ENCODE assay signal across 12 cellular contexts in genomic region chr6:144449218-144449617, GRCh38.
DNase-seq lines count a peak whose midpoint lies in the region; ATAC-seq and TF ChIP-seq lines count a peak whose summit lies in the region.
"Had no signal": no experiment of that assay in that cellular context is flagged by ENCODE, and none has a peak within 500 bp of the region (broad histone marks: within the 10 kb centered on the region; RNA-seq: fewer than 3 reads in every experiment).

No MANE protein-coding gene starts in this region.

- peaks cover 15% of the 10 kb centered on the region for H3K36me3 Mint-ChIP-seq in activated CD4-positive, alpha-beta memory T cell treated with anti-CD3 and anti-CD28 coated beads for 36 hours
- H3K36me3 Mint-ChIP-seq in activated CD4-positive, alpha-beta memory T cell treated with anti-CD3 and anti-CD28 coated beads, Interleukin-2, amount 10 ng/mL, durations not matched to agents 7 days and 5 days (ENCODE audit: low read depth): peaks cover 66% of the 10 kb centered on the region
- peaks cover 36% of the 10 kb centered on the region for H3K36me3 Mint-ChIP-seq in progenitor cell of endocrine pancreas (ENCODE audit: insufficient read depth)

- peaks cover 2% of the 10 kb centered on the region for H3K4me1 Mint-ChIP-seq in activated CD4-positive, alpha-beta memory T cell treated with anti-CD3 and anti-CD28 coated beads for 36 hours (ENCODE audit: low read depth)
- H3K4me1 Mint-ChIP-seq in activated CD4-positive, alpha-beta memory T cell treated with anti-CD3 and anti-CD28 coated beads, Interleukin-2, amount 10 ng/mL, durations not matched to agents 7 days and 5 days: peaks cover 9% of the 10 kb centered on the region
- H3K4me1 Mint-ChIP-seq in stimulated activated naive CD8-positive, alpha-beta T cell treated with anti-CD3 and anti-CD28 coated beads, Interleukin-15, amount 100 ng/mL, for 72 hours: peaks cover 7% of the 10 kb centered on the region
- no peaks in the 10 kb centered on the region for H3K4me1 Mint-ChIP-seq in progenitor cell of endocrine pancreas (ENCODE audit: low read depth)

- intact Hi-C loops in activated CD4-positive, alpha-beta memory T cell treated with anti-CD3 and anti-CD28 coated beads for 36 hours (cut with micrococcal nuclease): no loop called here

- no peak for TF ChIP-seq CTCF in progenitor cell of endocrine pancreas (IDR thresholded peaks at IDR 0.05; ENCODE audit: unreplicated experiment)

- POLR2A ChIA-PET in activated CD4-positive, alpha-beta memory T cell treated with anti-CD3 and anti-CD28 coated beads for 36 hours (lab: Charles Lee): interaction anchor here (0.5 kb wide), 1 partner anchor 74 kb away, joined by 3 read pairs; no protein-coding TSS in a partner anchor
- POLR2A ChIA-PET in activated CD4-positive, alpha-beta memory T cell treated with anti-CD3 and anti-CD28 coated beads, Interleukin-2, amount 10 ng/mL, durations not matched to agents 7 days and 5 days (lab: Charles Lee): interaction anchor here (0.7 kb wide), 1 partner anchor 65 kb away, joined by 3 read pairs; no protein-coding TSS in a partner anchor

- H3K27ac Mint-ChIP-seq in activated CD4-positive, alpha-beta memory T cell treated with anti-CD3 and anti-CD28 coated beads for 36 hours: no peak overlapping the region
- no peak overlapping the region for H3K27ac Mint-ChIP-seq in activated CD4-positive, alpha-beta memory T cell treated with anti-CD3 and anti-CD28 coated beads, Interleukin-2, amount 10 ng/mL, durations not matched to agents 7 days and 5 days
- no peak overlapping the region for H3K27ac Mint-ChIP-seq in stimulated activated naive CD8-positive, alpha-beta T cell treated with anti-CD3 and anti-CD28 coated beads, Interleukin-15, amount 100 ng/mL, for 72 hours
- H3K27ac Mint-ChIP-seq in progenitor cell of endocrine pancreas: peak overlapping the region; percentile 73

- CTCF ChIA-PET in activated CD4-positive, alpha-beta memory T cell treated with anti-CD3 and anti-CD28 coated beads for 36 hours (lab: Charles Lee): interaction anchor here (0.7 kb wide), 1 partner anchor 166 kb away, joined by 3 read pairs; no protein-coding TSS in a partner anchor
- CTCF ChIA-PET in activated CD4-positive, alpha-beta memory T cell treated with anti-CD3 and anti-CD28 coated beads, Interleukin-2, amount 10 ng/mL, durations not matched to agents 7 days and 5 days (lab: Charles Lee): interaction anchor here (0.6 kb wide), 1 partner anchor 14 kb away, joined by 4 read pairs; no protein-coding TSS in a partner anchor

- no peaks in the 10 kb centered on the region for H3K9me3 Mint-ChIP-seq in activated CD4-positive, alpha-beta memory T cell treated with anti-CD3 and anti-CD28 coated beads for 36 hours
- no peaks in the 10 kb centered on the region for H3K9me3 Mint-ChIP-seq in activated CD4-positive, alpha-beta memory T cell treated with anti-CD3 and anti-CD28 coated beads, Interleukin-2, amount 10 ng/mL, durations not matched to agents 7 days and 5 days
- no peaks in the 10 kb centered on the region for H3K9me3 Mint-ChIP-seq in stimulated activated naive CD8-positive, alpha-beta T cell treated with anti-CD3 and anti-CD28 coated beads, Interleukin-15, amount 100 ng/mL, for 72 hours
- no peaks in the 10 kb centered on the region for H3K9me3 Mint-ChIP-seq in progenitor cell of endocrine pancreas (ENCODE audit: low read depth)
- H3K9me3 Mint-ChIP-seq: CD4-positive, CD25-positive, alpha-beta regulatory T cell had no signal

- no peaks in the 10 kb centered on the region for H3K27me3 Mint-ChIP-seq in activated CD4-positive, alpha-beta memory T cell treated with anti-CD3 and anti-CD28 coated beads for 36 hours
- H3K27me3 Mint-ChIP-seq in activated CD4-positive, alpha-beta memory T cell treated with anti-CD3 and anti-CD28 coated beads, Interleukin-2, amount 10 ng/mL, durations not matched to agents 7 days and 5 days: no peaks in the 10 kb centered on the region
- H3K27me3 Mint-ChIP-seq in stimulated activated naive CD8-positive, alpha-beta T cell treated with anti-CD3 and anti-CD28 coated beads, Interleukin-15, amount 100 ng/mL, for 72 hours: no peaks in the 10 kb centered on the region
- no peaks in the 10 kb centered on the region for H3K27me3 Mint-ChIP-seq in progenitor cell of endocrine pancreas
- H3K27me3 Mint-ChIP-seq: CD4-positive, CD25-positive, alpha-beta regulatory T cell had no signal

- ATAC-seq in stimulated activated naive CD8-positive, alpha-beta T cell treated with anti-CD3 and anti-CD28 coated beads, Interleukin-15, amount 100 ng/mL, for 72 hours: peak; percentile 54
- no peak for ATAC-seq in stimulated activated naive CD8-positive, alpha-beta T cell treated with anti-CD3 and anti-CD28 coated beads, Interleukin-15, Interleukin-2, amounts not matched to agents 100 U/mL and 50 U/mL, for 24 hours
- ATAC-seq: HepG2 had no signal

- DNase-seq in activated CD4-positive, alpha-beta memory T cell treated with anti-CD3 and anti-CD28 coated beads for 36 hours: peak; percentile 17
- no peak for DNase-seq in activated CD4-positive, alpha-beta memory T cell treated with anti-CD3 and anti-CD28 coated beads, Interleukin-2, amount 10 ng/mL, durations not matched to agents 7 days and 5 days
- DNase-seq in stimulated activated naive CD8-positive, alpha-beta T cell treated with anti-CD3 and anti-CD28 coated beads, Interleukin-15, amount 100 ng/mL, for 72 hours: peak in 1 of 2 donors; percentile 19
- no peak for DNase-seq in stimulated activated naive CD8-positive, alpha-beta T cell treated with anti-CD3 and anti-CD28 coated beads, Interleukin-15, Interleukin-2, amounts not matched to agents 100 U/mL and 50 U/mL, for 24 hours
- DNase-seq in progenitor cell of endocrine pancreas (ENCODE audit: low spot score, unreplicated experiment): no peak
- no peak for DNase-seq in NCI-H526 (lab: John Stamatoyannopoulos, UW)
- no peak for DNase-seq in NCI-H2081 (lab: John Stamatoyannopoulos, UW)
- DNase-seq: 8988T; CD4-positive, CD25-positive, alpha-beta regulatory T cell; DMS53; GF-D8 had no signal

- H3K4me3 Mint-ChIP-seq in activated CD4-positive, alpha-beta memory T cell treated with anti-CD3 and anti-CD28 coated beads for 36 hours: no peak overlapping the region
- no peak overlapping the region for H3K4me3 Mint-ChIP-seq in activated CD4-positive, alpha-beta memory T cell treated with anti-CD3 and anti-CD28 coated beads, Interleukin-2, amount 10 ng/mL, durations not matched to agents 7 days and 5 days
- no peak overlapping the region for H3K4me3 Mint-ChIP-seq in stimulated activated naive CD8-positive, alpha-beta T cell treated with anti-CD3 and anti-CD28 coated beads, Interleukin-15, amount 100 ng/mL, for 72 hours
- H3K4me3 Mint-ChIP-seq in progenitor cell of endocrine pancreas (ENCODE audit: low read depth): no peak overlapping the region
- H3K4me3 Mint-ChIP-seq: CD4-positive, CD25-positive, alpha-beta regulatory T cell had no signal
